ENCODE assay signal across 21 cellular contexts in genomic region chr4:19944251-19944650, GRCh38.
"Had no signal": no experiment of that assay in that cellular context is flagged by ENCODE, and none has a peak within 500 bp of the region (broad histone marks: within the 10 kb centered on the region; RNA-seq: fewer than 3 reads in every experiment).

No MANE protein-coding gene starts in this region.

- H3K9me3 Mint-ChIP-seq: activated T-helper 1 cell treated with anti-CD3 and anti-CD28 coated beads, Interleukin-12 subunit alpha, Interleukin-12 subunit beta, Interleukin-2, Interleukin-4 antibody, amounts not matched to agents 30 ng/mL and 10 ng/mL and 1 ng/mL, durations not matched to agents 14 hours and 24 hours and 36 hours; dendritic cell treated with granulocyte-macrophage colony-stimulating factor and Interleukin-4, amounts not matched to agents 40 ng/mL and 50 ng/mL, for 4 days; type B pancreatic cell had no signal

- H3K4me3 ChIP-seq: ascending aorta, mucosa of descending colon, spleen, thoracic aorta, vagina had no signal

- DNase-seq: activated CD4-positive, alpha-beta T cell treated with anti-CD3 and anti-CD28 coated beads for 1 hour; activated CD4-positive, alpha-beta T cell treated with anti-CD3 and anti-CD28 coated beads, Interleukin-2, amount 50 U/mL, for 1 hour; activated CD8-positive, alpha-beta T cell treated with anti-CD3 and anti-CD28 coated beads, Interleukin-2, amount 10 ng/mL, durations not matched to agents 7 days and 5 days; activated gamma-delta T cell; effector CD4-positive, alpha-beta T cell; foreskin melanocyte; glutamatergic neuron; hippocampal formation; mucosa of descending colon; retina; stimulated activated CD4-positive, alpha-beta T cell treated with anti-CD3 and anti-CD28 coated beads, Interleukin-4, amount 100 ng/mL, for 1 hour; stimulated activated naive CD4-positive, alpha-beta T cell treated with Interleukin-2 at 50 U/mL for 16 hours; T-helper 1 cell had no signal

- H3K36me3 ChIP-seq: ascending aorta, spleen, thoracic aorta, vagina had no signal

- H3K36me3 Mint-ChIP-seq: type B pancreatic cell had no signal

- H3K27ac ChIP-seq: ascending aorta, spleen, thoracic aorta, vagina had no signal

- ATAC-seq: activated CD8-positive, alpha-beta T cell treated with anti-CD3 and anti-CD28 coated beads, Interleukin-2, amount 10 ng/mL, durations not matched to agents 7 days and 5 days; activated naive CD4-positive, alpha-beta T cell treated with anti-CD3 and anti-CD28 coated beads, Interleukin-2, amount 50 U/mL, for 72 hours; mucosa of descending colon had no signal

- H3K27me3 Mint-ChIP-seq: dendritic cell treated with granulocyte-macrophage colony-stimulating factor and Interleukin-4, amounts not matched to agents 40 ng/mL and 50 ng/mL, for 4 days had no signal

- H3K9me3 ChIP-seq: ascending aorta, mucosa of descending colon, thoracic aorta, vagina had no signal

- H3K4me1 ChIP-seq: ascending aorta, vagina had no signal

- H3K4me3 Mint-ChIP-seq: activated CD8-positive, alpha-beta T cell treated with anti-CD3 and anti-CD28 coated beads, Interleukin-2, amount 10 ng/mL, durations not matched to agents 7 days and 5 days; activated T-helper 1 cell treated with anti-CD3 and anti-CD28 coated beads, Interleukin-12 subunit alpha, Interleukin-12 subunit beta, Interleukin-2, Interleukin-4 antibody, amounts not matched to agents 30 ng/mL and 10 ng/mL and 1 ng/mL, durations not matched to agents 14 hours and 24 hours and 36 hours; dendritic cell treated with granulocyte-macrophage colony-stimulating factor and Interleukin-4, amounts not matched to agents 40 ng/mL and 50 ng/mL, for 4 days; type B pancreatic cell had no signal

- H3K27ac Mint-ChIP-seq: activated CD8-positive, alpha-beta T cell treated with anti-CD3 and anti-CD28 coated beads, Interleukin-2, amount 10 ng/mL, durations not matched to agents 7 days and 5 days; activated naive CD4-positive, alpha-beta T cell treated with anti-CD3 and anti-CD28 coated beads, Interleukin-2, amount 50 U/mL, for 72 hours; activated T-helper 1 cell treated with anti-CD3 and anti-CD28 coated beads, Interleukin-12 subunit alpha, Interleukin-12 subunit beta, Interleukin-2, Interleukin-4 antibody, amounts not matched to agents 30 ng/mL and 10 ng/mL and 1 ng/mL, durations not matched to agents 14 hours and 24 hours and 36 hours; dendritic cell treated with granulocyte-macrophage colony-stimulating factor and Interleukin-4, amounts not matched to agents 40 ng/mL and 50 ng/mL, for 4 days; type B pancreatic cell had no signal

- H3K27me3 ChIP-seq: ascending aorta, spleen, vagina had no signal
